In the genomic region with DNA sequence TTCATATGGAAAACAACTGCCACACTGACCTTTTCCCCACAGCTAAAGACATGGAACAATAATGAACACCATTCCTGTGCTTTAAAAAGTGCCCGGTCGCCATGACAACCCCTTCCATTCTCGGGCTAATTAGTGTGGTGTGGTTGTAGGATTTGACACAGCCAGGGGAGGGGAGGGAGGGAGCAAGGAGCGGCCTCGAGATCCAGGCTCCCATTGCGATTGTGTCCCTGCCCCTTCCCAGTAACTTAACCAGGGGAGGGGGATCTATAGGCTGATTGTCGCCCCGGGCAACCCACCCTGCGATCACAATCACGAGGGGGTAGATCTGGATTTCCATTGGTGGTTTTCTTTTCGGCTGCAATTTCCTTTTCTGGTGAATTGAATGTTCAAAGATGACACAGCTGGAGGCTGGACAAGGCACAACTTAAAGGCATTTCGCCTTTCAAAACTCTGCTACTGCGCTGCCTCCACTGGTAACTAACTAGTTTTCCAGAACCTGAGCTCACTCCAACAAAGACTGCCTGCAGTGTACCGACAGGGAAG, we compare ENCODE assay signal across 9 cellular contexts.
A peak's percentile ranks its signal among the peaks of the same experiment; 100 is the strongest.
DNase-seq lines count a peak whose midpoint lies in the region; TF ChIP-seq lines count a peak whose summit lies in the region.
"Had no signal": no experiment of that assay in that cellular context is flagged by ENCODE, and none has a peak within 500 bp of the region (broad histone marks: within the 10 kb centered on the region; RNA-seq: fewer than 3 reads in every experiment).

No MANE protein-coding gene starts in this region.

- H3K4me3 ChIP-seq in choroid plexus epithelial cell (ENCODE audit: low read depth, low read length) (peak overlapping the region; percentile 50), subcutaneous abdominal adipose tissue (ENCODE audit: low read depth in 1 of 5, low read length in 5 of 5) (peak overlapping the region; percentile 31 to 63 (median 47))

- DNase-seq in NCI-H1930 (lab: John Stamatoyannopoulos, UW) (peak; percentile 81 to 89), choroid plexus epithelial cell (ENCODE audit: low read depth) (peak; percentile 66), iPS-NIHi7 (ENCODE audit: extremely low spot score) (peak; percentile 74), GM20000 (ENCODE audit: low spot score) (no peak), GM10266 (ENCODE audit: extremely low spot score) (no peak)
- DNase-seq in activated T-cell treated with anti-CD3 and anti-CD28 coated beads, Interleukin-2, amount 50 U/mL, for 48 hours, result no peak
- no peak for DNase-seq in activated T-cell treated with anti-CD3 and anti-CD28 coated beads, Interleukin-2, amount 50 U/mL, for 1 hour

- H3K36me3 ChIP-seq in subcutaneous abdominal adipose tissue (ENCODE audit: control insufficient read depth in 5 of 5, insufficient read depth in 5 of 5, low read length in 5 of 5), result peaks cover 0 to 23% (median 11%) of the 10 kb centered on the region in 5 donors

- TF ChIP-seq CTCF in choroid plexus epithelial cell (conservative IDR thresholded peaks at IDR 0.05; ENCODE audit: low read depth, low read length) (peak; percentile 7), GM20000 (IDR thresholded peaks at IDR 0.05; ENCODE audit: extremely low read depth, missing control alignments) (no peak), GM10266 (IDR thresholded peaks at IDR 0.05; ENCODE audit: control insufficient read depth, insufficient read depth, low read depth, missing control alignments) (no peak)

- peak overlapping the region; percentile 17 for H3K27ac ChIP-seq in subcutaneous abdominal adipose tissue (ENCODE audit: low read depth, low read length)
- H3K27ac ChIP-seq: HL-60 had no signal

- no peaks in the 10 kb centered on the region for H3K27me3 ChIP-seq in subcutaneous abdominal adipose tissue (ENCODE audit: control insufficient read depth in 5 of 5, insufficient read depth in 4 of 5, low read length in 5 of 5)

- H3K9ac ChIP-seq in subcutaneous abdominal adipose tissue (ENCODE audit: low read length in 5 of 5), result peak overlapping the region in 1 of 5 donors; percentile 23

- no peaks in the 10 kb centered on the region for H3K9me3 ChIP-seq in subcutaneous abdominal adipose tissue (ENCODE audit: control insufficient read depth in 5 of 5, low read length in 5 of 5)

- peaks cover 0 to 23% (median 16%) of the 10 kb centered on the region in 5 donors for H3K4me1 ChIP-seq in subcutaneous abdominal adipose tissue (ENCODE audit: control insufficient read depth in 5 of 5, insufficient read depth in 5 of 5, low read length in 5 of 5)

Comparison
In these comparisons a context has a peak if more than half of its experiments do, and no peak if none do; other contexts are left out.
1. DNase-seq: peak in NCI-H1930 (2 of 2), choroid plexus epithelial cell (single experiment) and iPS-NIHi7 (single experiment); none in GM20000 (single experiment), GM10266 (single experiment), activated T-cell treated with anti-CD3 and anti-CD28 coated beads, Interleukin-2, amount 50 U/mL, for 48 hours (0 of 2) and activated T-cell treated with anti-CD3 and anti-CD28 coated beads, Interleukin-2, amount 50 U/mL, for 1 hour (single experiment).